Comparison of ENCODE assay signal across 25 cellular contexts in genomic region chr2:241837197-241837596, GRCh38. TPM values are rescaled to one million over a fixed set of nuclear protein-coding genes. Genes with fewer than 3 reads are reported as not detected.
"Had no signal": no experiment of that assay in that cellular context is flagged by ENCODE, and none has a peak within 500 bp of the region (broad histone marks: within the 10 kb centered on the region; RNA-seq: fewer than 3 reads in every experiment).

No MANE protein-coding gene starts in this region.

- FAIRE-seq: colon, urothelium cell line had no signal

- H3K4me1 ChIP-seq: gastrocnemius medialis, right atrium auricular region had no signal

- ATAC-seq: gastrocnemius medialis; left colon; left ventricle myocardium superior; naive thymus-derived CD4-positive, alpha-beta T cell had no signal

- H3K36me3 ChIP-seq: esophagus muscularis mucosa, gastrocnemius medialis, neutrophil, right atrium auricular region, sigmoid colon, stomach had no signal

- H3K27me3 ChIP-seq: esophagus muscularis mucosa, right atrium auricular region, sigmoid colon had no signal

- H3K9me3 ChIP-seq: esophagus muscularis mucosa, gastrocnemius medialis, neutrophil, right atrium auricular region, sigmoid colon, stomach had no signal

- H3K4me3 ChIP-seq: esophagus muscularis mucosa, gastrocnemius medialis, lung, right atrium auricular region, sigmoid colon, skin epidermis, stomach had no signal

- H3K27ac Mint-ChIP-seq: naive thymus-derived CD4-positive, alpha-beta T cell had no signal

- H3K4me3 Mint-ChIP-seq: naive thymus-derived CD4-positive, alpha-beta T cell had no signal

- H3K27ac ChIP-seq: epithelial cell of prostate, esophagus muscularis mucosa, gastrocnemius medialis, neutrophil, right atrium auricular region, sigmoid colon, skin epidermis, stomach had no signal

- DNase-seq: cerebellar nuclear complex; dermis blood vessel endothelial cell; effector CD4-positive, alpha-beta T cell; gastrocnemius medialis; left colon; left ventricle myocardium superior; mesenchymal stem cell; naive thymus-derived CD4-positive, alpha-beta T cell; sigmoid colon; stimulated activated naive CD4-positive, alpha-beta T cell; stomach; substantia nigra; trophoblast cell had no signal

RNA-seq across cellular contexts. Expression of gene PDCD1, which starts 21.5 kb away (rescaled TPM):
- total RNA-seq: dermis blood vessel endothelial cell, fibroblast of villous mesenchyme, osteoblast had no signal
- polyA plus RNA-seq: neural cell had no signal

RNA-seq across cellular contexts. Expression of gene NEU4, which starts 28.2 kb away (rescaled TPM):
- total RNA-seq: dermis blood vessel endothelial cell, fibroblast of villous mesenchyme, kidney epithelial cell, osteoblast had no signal
- polyA plus RNA-seq: naive thymus-derived CD4-positive, alpha-beta T cell; neural cell had no signal

RNA-seq across cellular contexts. Expression of gene RTP5, which starts 32.3 kb away (rescaled TPM):
- total RNA-seq: dermis blood vessel endothelial cell, fibroblast of villous mesenchyme, gastrocnemius medialis, kidney epithelial cell, left colon, left ventricle myocardium superior, osteoblast, right atrium auricular region had no signal
- polyA plus RNA-seq: naive thymus-derived CD4-positive, alpha-beta T cell had no signal
